8 cellular contexts compared by ENCODE assay signal in the genomic region with DNA sequence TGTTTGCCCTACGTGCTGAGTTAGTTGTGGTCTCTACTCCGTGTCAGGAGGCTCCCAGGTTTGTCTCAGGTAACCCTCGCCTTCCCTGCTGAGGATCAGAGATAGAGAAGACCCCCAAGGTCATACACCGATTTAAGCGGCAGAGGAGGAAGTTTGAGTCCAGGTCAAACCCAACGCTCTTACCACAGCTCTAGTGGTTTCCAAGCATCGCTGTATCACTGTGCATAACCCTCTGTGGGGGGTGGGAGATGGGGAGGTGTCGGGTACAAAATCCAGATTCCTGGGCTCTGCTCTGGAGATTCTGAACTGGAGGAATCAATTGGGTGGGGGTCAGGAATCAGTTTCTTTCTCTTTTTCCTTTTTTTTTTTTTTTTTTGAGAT. TPM values are rescaled to one million over a fixed set of nuclear protein-coding genes. Genes with fewer than 3 reads are reported as not detected.
DNase-seq lines count a peak whose midpoint lies in the region; ATAC-seq and TF ChIP-seq lines count a peak whose summit lies in the region.

No MANE protein-coding gene starts in this region.

- H3K9ac ChIP-seq in IMR-90 (ENCODE audit: low read depth, low read length) = peak overlapping the region; percentile 74

- peak overlapping the region; percentile 97 for H3K4ac ChIP-seq in IMR-90 (ENCODE audit: low read depth, low read length)

- no peak for TF ChIP-seq CTCF in AG04449 (IDR thresholded peaks at IDR 0.05; ENCODE audit: insufficient read depth, low read length, missing control alignments)
- TF ChIP-seq CTCF in IMR-90 (conservative IDR thresholded peaks at IDR 0.05; ENCODE audit: low read depth, low read length) = no peak
- no peak for TF ChIP-seq CTCF in astrocyte of the spinal cord (IDR thresholded peaks at IDR 0.05; ENCODE audit: low read depth, low read length)
- TF ChIP-seq CTCF in mesothelial cell of epicardium (IDR thresholded peaks at IDR 0.05; ENCODE audit: unreplicated experiment) = no peak

- no peaks in the 10 kb centered on the region for H3K36me3 Mint-ChIP-seq in mesothelial cell of epicardium

- H3K27me3 ChIP-seq in IMR-90 (ENCODE audit: control insufficient read depth, insufficient read depth, low read length) = no peaks in the 10 kb centered on the region

- H2BK20ac ChIP-seq in IMR-90 (ENCODE audit: low read depth, low read length) = no peak overlapping the region

- no peaks in the 10 kb centered on the region; the same call in 1 of the 2 replicates for H4K20me1 ChIP-seq in IMR-90 (ENCODE audit: insufficient read depth, low read length)

- peaks cover 10% of the 10 kb centered on the region for H3K9me1 ChIP-seq in IMR-90 (ENCODE audit: insufficient read depth, low read length)

- H2BK15ac ChIP-seq in IMR-90 (ENCODE audit: low read depth, low read length) = no peak overlapping the region

- no peaks in the 10 kb centered on the region for H3K27me3 Mint-ChIP-seq in mesothelial cell of epicardium (ENCODE audit: low read depth)

- no CpG with 5 or more reads among the region's 8 CpGs for WGBS in IMR-90 (ENCODE audit: extremely low coverage in 2 of 2, insufficient read length in 1 of 2), 2 experiments

- no peaks in the 10 kb centered on the region for H3K9me3 ChIP-seq in IMR-90 (ENCODE audit: control insufficient read depth, insufficient read depth, low read length)

- H3K27ac Mint-ChIP-seq in mesothelial cell of epicardium = peak overlapping the region; percentile 85

- no peak for TF ChIP-seq POLR2A in IMR-90 (IDR thresholded peaks at IDR 0.05; ENCODE audit: low read depth, low read length)

- H3K18ac ChIP-seq in IMR-90 (ENCODE audit: low read depth, low read length) = no peak overlapping the region

- peak overlapping the region; percentile 99 for H2AK9ac ChIP-seq in IMR-90 (replicated peaks; ENCODE audit: low read depth, low read length, poor library complexity)

- dilution Hi-C loops in IMR-90 (cut with HindIII; ENCODE audit: low sequenced_read_pairs, unreplicated experiment) = no loop called here

- POLR2A ChIA-PET in AG04449 (lab: Yijun Ruan, JAX) (no interaction called here), IMR-90 (lab: Charles Lee; ENCODE audit: unreplicated experiment) (no interaction called here)

- DNase-seq in AG04449 (ENCODE audit: low read depth, low spot score) = no peak
- DNase-seq in IMR-90 = no peak
- no peak for DNase-seq in astrocyte of the spinal cord (ENCODE audit: low read depth, low spot score)
- no peak for DNase-seq in mesothelial cell of epicardium (ENCODE audit: low spot score in 2 of 2, unreplicated experiment in 2 of 2)
- DNase-seq in iPS-NIHi11 (ENCODE audit: low spot score) = no peak

- H2AK5ac ChIP-seq in IMR-90 (ENCODE audit: low read depth, low read length) = peak overlapping the region; percentile 74

- peak overlapping the region; percentile 84 for H3K4me2 ChIP-seq in IMR-90 (ENCODE audit: low read depth, low read length)

- H2BK5ac ChIP-seq in IMR-90 (ENCODE audit: low read depth, low read length, poor library complexity, severe bottlenecking) = no peak overlapping the region

- peak overlapping the region; percentile 99 for H3K14ac ChIP-seq in IMR-90 (replicated peaks; ENCODE audit: low read depth, low read length)

- no peaks in the 10 kb centered on the region for H3K9me3 Mint-ChIP-seq in mesothelial cell of epicardium

- BruUV-seq in IMR-90 (replicated peaks; lab: Mats Ljungman, UMichigan) = no TSS peak

- peak overlapping the region; percentile 98 for H2AFZ ChIP-seq in IMR-90 (replicated peaks; ENCODE audit: low read length, poor library complexity)

- H3K4me1 ChIP-seq in IMR-90 (ENCODE audit: control insufficient read depth, insufficient read depth, low read length) = peaks cover 23% of the 10 kb centered on the region

- CTCF ChIA-PET in AG04449 (lab: Yijun Ruan, JAX) (interaction anchor here (1.1 to 3.2 kb wide), 3 partner anchors 25 to 71 kb away, joined by 3 to 10 read pairs (median 7); partner anchors contain the start of gene FERMT3), IMR-90 (lab: Yijun Ruan, JAX) (no interaction called here)

- ATAC-seq in IMR-90 (ENCODE audit: low read depth) (no peak), GM18868 (IDR thresholded peaks at IDR 0.05; ENCODE audit: unreplicated experiment) (no peak), GM19351 (IDR thresholded peaks at IDR 0.05; ENCODE audit: unreplicated experiment) (no peak), GM19452 (IDR thresholded peaks at IDR 0.05; ENCODE audit: unreplicated experiment) (no peak)

- peak overlapping the region; percentile 82 for H3K23ac ChIP-seq in IMR-90 (ENCODE audit: low read depth, low read length)

- H3K4me3 ChIP-seq in AG04449 (ENCODE audit: low read depth, low read length) = peak overlapping the region; percentile 81
- peak overlapping the region; percentile 83 for H3K4me3 ChIP-seq in IMR-90 (ENCODE audit: insufficient read depth, low read depth, low read length)
- H3K4me3 ChIP-seq in astrocyte of the spinal cord (ENCODE audit: low read depth, low read length) = peak overlapping the region; percentile 78

- no peak overlapping the region for H2BK120ac ChIP-seq in IMR-90 (ENCODE audit: low read depth, low read length)

- peak overlapping the region; percentile 88 to 93 for H4K8ac ChIP-seq in IMR-90 (ENCODE audit: low read depth in 2 of 2, low read length in 2 of 2)

- H3K4me3 Mint-ChIP-seq in mesothelial cell of epicardium = peak overlapping the region; percentile 83

- in situ Hi-C loops in IMR-90 (cut with MboI; ENCODE audit: low sequenced_read_pairs) = no loop called here
- in situ Hi-C loops in astrocyte of the spinal cord (cut with HindIII; ENCODE audit: low sequenced_read_pairs) = no loop called here

- peak overlapping the region; percentile 78 for H4K5ac ChIP-seq in IMR-90 (ENCODE audit: low read depth, low read length)

- peaks cover under 1% of the 10 kb centered on the region; the same call in 1 of the 2 replicates for H3K36me3 ChIP-seq in IMR-90 (ENCODE audit: control insufficient read depth, insufficient read depth, low read length)

- peaks cover 28 to 77% of the 10 kb centered on the region in 2 experiments for H3K79me1 ChIP-seq in IMR-90 (ENCODE audit: low read depth in 1 of 2, low read length in 2 of 2)

- intact Hi-C loops in IMR-90 (cut with micrococcal nuclease) = loop anchor here (1.0 kb wide), 2 partner anchors 38 to 73 kb away; no protein-coding TSS in a partner anchor

- H3K56ac ChIP-seq in IMR-90 (ENCODE audit: extremely low read depth, insufficient read depth, low read length) = no peak overlapping the region

- H3K4me1 Mint-ChIP-seq in mesothelial cell of epicardium = peaks cover 30% of the 10 kb centered on the region

- H3K27ac ChIP-seq in IMR-90 (ENCODE audit: insufficient read depth, low read length) = peak overlapping the region; percentile 51; the same call in 1 of the 2 replicates

- peak overlapping the region; percentile 67 for H4K91ac ChIP-seq in IMR-90 (ENCODE audit: insufficient read depth, low read depth, low read length)

- no peak for TF ChIP-seq RAD21 in IMR-90 (IDR thresholded peaks at IDR 0.05; ENCODE audit: low read length)

TF ChIP-seq in IMR-90, 13 proteins besides CTCF, POLR2A, EP300 and RAD21:
- TF ChIP-seq RCOR1 (IDR thresholded peaks at IDR 0.05; ENCODE audit: insufficient replicate concordance, low read length) (no peak), MAZ (IDR thresholded peaks at IDR 0.05; ENCODE audit: borderline replicate concordance, low read depth, low read length) (no peak), SMC3 (IDR thresholded peaks at IDR 0.05; ENCODE audit: low read depth, low read length) (no peak), NFE2L2 (IDR thresholded peaks at IDR 0.05; ENCODE audit: low read depth, low read length) (no peak)
- TF ChIP-seq, protein P1, sequence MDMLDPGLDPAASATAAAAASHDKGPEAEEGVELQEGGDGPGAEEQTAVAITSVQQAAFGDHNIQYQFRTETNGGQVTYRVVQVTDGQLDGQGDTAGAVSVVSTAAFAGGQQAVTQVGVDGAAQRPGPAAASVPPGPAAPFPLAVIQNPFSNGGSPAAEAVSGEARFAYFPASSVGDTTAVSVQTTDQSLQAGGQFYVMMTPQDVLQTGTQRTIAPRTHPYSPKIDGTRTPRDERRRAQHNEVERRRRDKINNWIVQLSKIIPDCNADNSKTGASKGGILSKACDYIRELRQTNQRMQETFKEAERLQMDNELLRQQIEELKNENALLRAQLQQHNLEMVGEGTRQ (IDR thresholded peaks at IDR 0.05; ENCODE audit: low read depth, low read length) = no peak

RNA-seq across cellular contexts. Expression of gene DNAJC4, which starts 0.6 kb away (rescaled TPM):
- 2.2 and 3.9 TPM in 2 replicates for total RNA-seq in IMR-90 (2012; rRNA removed)
- 22.8 and 30.3 TPM in 2 replicates for polyA plus RNA-seq in IMR-90 (2012; rRNA removed)
- polyA plus RNA-seq in IMR-90 (2012; cell fraction: cytosol; rRNA removed) = 10.8 and 31.8 TPM in 2 replicates
- 39.6 and 66.8 TPM in 2 replicates for polyA plus RNA-seq in IMR-90 (2012; cell fraction: nucleus; rRNA removed; ENCODE audit: low replicate concordance)
- 43.6 to 49.4 TPM (median 45.0 TPM) in 3 replicates for total RNA-seq in mesothelial cell of epicardium

RNA-seq across cellular contexts. Expression of gene VEGFB, which starts 3.4 kb away (rescaled TPM):
- total RNA-seq in IMR-90 (2012; rRNA removed) = 3.0 and 3.9 TPM in 2 replicates
- 23.9 and 25.1 TPM in 2 replicates for polyA plus RNA-seq in IMR-90 (2012; rRNA removed)
- 29.6 and 45.2 TPM in 2 replicates for polyA plus RNA-seq in IMR-90 (2012; cell fraction: cytosol; rRNA removed)
- 24.3 and 30.6 TPM in 2 replicates for polyA plus RNA-seq in IMR-90 (2012; cell fraction: nucleus; rRNA removed; ENCODE audit: low replicate concordance)
- 83.2 to 90.1 TPM (median 85.8 TPM) in 3 replicates for total RNA-seq in mesothelial cell of epicardium

RNA-seq across cellular contexts. Expression of gene NUDT22, which starts 4.9 kb away (rescaled TPM):
- total RNA-seq in IMR-90 (2012; rRNA removed) = 21.3 and 24.4 TPM in 2 replicates
- 44.6 and 55.3 TPM in 2 replicates for polyA plus RNA-seq in IMR-90 (2012; rRNA removed)
- 70.5 and 80.0 TPM in 2 replicates for polyA plus RNA-seq in IMR-90 (2012; cell fraction: cytosol; rRNA removed)
- 64.5 and 161 TPM in 2 replicates for polyA plus RNA-seq in IMR-90 (2012; cell fraction: nucleus; rRNA removed; ENCODE audit: low replicate concordance)
- 31.9 to 35.6 TPM (median 33.7 TPM) in 3 replicates for total RNA-seq in mesothelial cell of epicardium

RNA-seq across cellular contexts. Expression of gene TRPT1, which starts 5.0 kb away (rescaled TPM):
- total RNA-seq in IMR-90 (2012; rRNA removed) (43.0 and 81.9 TPM in 2 replicates), mesothelial cell of epicardium (38.9 to 41.1 TPM (median 40.9 TPM) in 3 replicates)
- 63.2 and 64.2 TPM in 2 replicates for polyA plus RNA-seq in IMR-90 (2012; rRNA removed)
- 47.6 and 95.6 TPM in 2 replicates for polyA plus RNA-seq in IMR-90 (2012; cell fraction: cytosol; rRNA removed)
- 119 and 279 TPM in 2 replicates for polyA plus RNA-seq in IMR-90 (2012; cell fraction: nucleus; rRNA removed; ENCODE audit: low replicate concordance)

RNA-seq across cellular contexts. Expression of gene FKBP2, which starts 9.9 kb away (rescaled TPM):
- total RNA-seq in IMR-90 (2012; rRNA removed) (36.2 and 62.5 TPM in 2 replicates), mesothelial cell of epicardium (35.5 to 40.2 TPM (median 36.4 TPM) in 3 replicates)
- polyA plus RNA-seq in IMR-90 (2012; rRNA removed) = 68.6 and 76.4 TPM in 2 replicates
- polyA plus RNA-seq in IMR-90 (2012; cell fraction: cytosol; rRNA removed) = 114 and 135 TPM in 2 replicates
- polyA plus RNA-seq in IMR-90 (2012; cell fraction: nucleus; rRNA removed; ENCODE audit: low replicate concordance) = 46.8 and 53.6 TPM in 2 replicates

Comparison
In these comparisons a context has a peak if more than half of its experiments do, and no peak if none do; other contexts are left out.
1. RNA of gene VEGFB, which starts 3.4 kb away (total RNA-seq): 83.2 to 90.1 TPM in mesothelial cell of epicardium; 3.0 to 3.9 TPM in IMR-90; every median in the first group is over 10 times any median in the second.
2. Peak in every context shown above with its lines, with median percentiles within 50 percentile points of each other: H3K4me3 ChIP-seq.